Comparison of ENCODE assay signal across 25 cellular contexts in the genomic region with DNA sequence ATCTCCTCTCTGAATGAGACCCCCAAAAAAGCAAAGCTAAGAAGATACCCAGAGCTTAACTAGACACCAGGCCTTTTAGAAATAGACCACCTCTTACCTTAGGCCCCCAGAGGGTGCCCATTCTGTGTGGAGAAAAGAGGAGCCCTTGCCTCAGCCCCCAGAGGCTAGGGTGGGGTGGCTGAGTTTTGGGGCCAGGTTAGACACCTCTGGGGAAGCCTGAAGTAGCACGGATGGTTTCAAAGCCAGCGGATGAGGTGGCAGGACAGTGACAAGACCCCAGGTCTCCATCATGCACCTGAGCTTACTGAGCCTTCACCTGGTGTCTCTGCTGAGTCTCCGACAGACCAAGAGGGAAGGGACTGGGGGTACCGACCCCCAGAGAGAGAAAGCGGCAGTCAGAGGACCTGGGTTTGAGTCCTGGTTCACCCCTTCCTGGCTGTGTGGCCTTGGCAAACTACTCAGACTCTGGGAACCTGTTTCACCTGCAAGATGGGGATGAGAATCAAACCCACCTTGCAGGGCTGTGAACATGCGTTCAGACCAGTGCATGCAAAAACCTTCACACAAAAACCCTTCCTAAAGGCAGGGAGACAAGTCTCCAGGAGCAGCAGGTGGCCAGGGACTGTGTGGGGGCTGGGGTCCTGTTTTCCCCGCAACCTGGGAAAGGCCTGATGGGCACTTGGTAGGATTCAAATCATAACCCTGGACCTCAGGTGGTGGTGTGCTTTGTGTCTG. TPM values are rescaled to one million over a fixed set of nuclear protein-coding genes. Genes with fewer than 3 reads are reported as not detected.
DNase-seq lines count a peak whose midpoint lies in the region; ATAC-seq, FAIRE-seq and TF ChIP-seq lines count a peak whose summit lies in the region.
"Had no signal": no experiment of that assay in that cellular context is flagged by ENCODE, and none has a peak within 500 bp of the region (broad histone marks: within the 10 kb centered on the region; RNA-seq: fewer than 3 reads in every experiment).

No MANE protein-coding gene starts in this region.

- no peaks in the 10 kb centered on the region for H3K36me3 ChIP-seq in right lobe of liver
- no peaks in the 10 kb centered on the region for H3K36me3 ChIP-seq in HepG2 (replicated peaks in 1 of 2; ENCODE audit: control insufficient read depth in 1 of 2, insufficient read depth in 2 of 2, low read length in 2 of 2)
- H3K36me3 ChIP-seq in pancreas: peaks cover 0 to 4% (median 0%) of the 10 kb centered on the region in 3 donors
- H3K36me3 ChIP-seq in neural progenitor cell: no peaks in the 10 kb centered on the region
- H3K36me3 ChIP-seq: SJSA1, transverse colon had no signal

- TF ChIP-seq RAD21 in HepG2 (CRISPR knock-in tag; IDR thresholded peaks at IDR 0.05): no peak

- intact Hi-C loops in right lobe of liver (cut with DNase I) (no loop called here), HepG2 (cut with micrococcal nuclease; ENCODE audit: unreplicated experiment) (loop anchor here (2.0 kb wide), 1 partner anchor 18 kb away; no protein-coding TSS in a partner anchor), pancreas (cut with DNase I) (loop anchor here in 1 of 3 donors (5.0 kb wide), 1 partner anchor 242 kb away; no protein-coding TSS in a partner anchor)

- H3K4me3 ChIP-seq in right lobe of liver (no peak overlapping the region), HepG2 (replicated peaks in 1 of 3; ENCODE audit: insufficient read depth in 1 of 3, low read depth in 2 of 3, low read length in 3 of 3) (no peak overlapping the region), pancreas (no peak overlapping the region), neural progenitor cell (no peak overlapping the region)
- H3K4me3 ChIP-seq: GM23248, heart left ventricle, SJSA1, transverse colon had no signal

- H3K4me3 Mint-ChIP-seq in glutamatergic neuron (ENCODE audit: unreplicated experiment) (no peak overlapping the region), neural progenitor cell (no peak overlapping the region)
- H3K4me3 Mint-ChIP-seq in T-helper 2 cell treated with Interferon-gamma antibody and Interleukin-4, amounts not matched to agents 5 μg/mL and 100 μg/mL, for 36 hours: no peak overlapping the region
- H3K4me3 Mint-ChIP-seq: CD8-positive, alpha-beta T cell; immature natural killer cell; naive thymus-derived CD8-positive, alpha-beta T cell had no signal

- FAIRE-seq in HepG2 (lab: Jason Lieb, UNC): no peak
- FAIRE-seq in pancreas (lab: Jason Lieb, UNC): no peak

- H3K4me2 ChIP-seq in HepG2 (ENCODE audit: low read depth, low read length) (no peak overlapping the region), neural progenitor cell (no peak overlapping the region)

- H2AFZ ChIP-seq in HepG2 (ENCODE audit: low read length): no peak overlapping the region
- no peak overlapping the region for H2AFZ ChIP-seq in neural progenitor cell (replicated peaks)
- H2AFZ ChIP-seq: GM23248 had no signal

- no peak for TF ChIP-seq CTCF in right lobe of liver (IDR thresholded peaks at IDR 0.05)
- TF ChIP-seq CTCF in HepG2 (CRISPR knock-in tag; IDR thresholded peaks at IDR 0.05): no peak
- TF ChIP-seq CTCF in glutamatergic neuron (IDR thresholded peaks at IDR 0.05; ENCODE audit: partially characterized antibody, unreplicated experiment): no peak
- no peak for TF ChIP-seq CTCF in pancreas (IDR thresholded peaks at IDR 0.05)
- no peak for TF ChIP-seq CTCF in neural progenitor cell (IDR thresholded peaks at IDR 0.05)

- H3K9me3 ChIP-seq in right lobe of liver (no peaks in the 10 kb centered on the region), HepG2 (ENCODE audit: low read length) (no peaks in the 10 kb centered on the region), pancreas (no peaks in the 10 kb centered on the region), neural progenitor cell (ENCODE audit: low read depth) (no peaks in the 10 kb centered on the region)
- H3K9me3 ChIP-seq: heart left ventricle, SJSA1, transverse colon had no signal

- in situ Hi-C loops in HepG2 (cut with HindIII; ENCODE audit: extremely low pct_ligation_motif_present, low pct_unique_long_range_greater_than_20kb): no loop called here

- H3K9me3 Mint-ChIP-seq in glutamatergic neuron (ENCODE audit: unreplicated experiment) (peaks cover 5% of the 10 kb centered on the region), neural progenitor cell (no peaks in the 10 kb centered on the region)
- no peaks in the 10 kb centered on the region for H3K9me3 Mint-ChIP-seq in T-helper 2 cell treated with Interferon-gamma antibody and Interleukin-4, amounts not matched to agents 5 μg/mL and 100 μg/mL, for 36 hours
- H3K9me3 Mint-ChIP-seq: CD8-positive, alpha-beta T cell; immature natural killer cell; naive thymus-derived CD8-positive, alpha-beta T cell had no signal

- no peaks in the 10 kb centered on the region for H3K27me3 ChIP-seq in right lobe of liver
- peaks cover 2 to 31% of the 10 kb centered on the region in 2 experiments; a peak in 3 of 5 replicates for H3K27me3 ChIP-seq in HepG2 (ENCODE audit: control insufficient read depth in 1 of 2, insufficient read depth in 2 of 2, low read length in 2 of 2)
- no peaks in the 10 kb centered on the region for H3K27me3 ChIP-seq in pancreas
- no peaks in the 10 kb centered on the region for H3K27me3 ChIP-seq in neural progenitor cell
- H3K27me3 ChIP-seq: SJSA1, transverse colon had no signal

- CTCF ChIA-PET in HepG2 (lab: Yijun Ruan, JAX; ENCODE audit: low intra/inter-chr PET ratio, low total read pairs): interaction anchor here (1.1 to 3.5 kb wide), 4 partner anchors 19 to 555 kb away, joined by 3 to 40 read pairs (median 10); no protein-coding TSS in a partner anchor

- H3K4me1 Mint-ChIP-seq in glutamatergic neuron (ENCODE audit: low read depth, unreplicated experiment) (no peaks in the 10 kb centered on the region), neural progenitor cell (peaks cover 4% of the 10 kb centered on the region)
- no peaks in the 10 kb centered on the region for H3K4me1 Mint-ChIP-seq in T-helper 2 cell treated with Interferon-gamma antibody and Interleukin-4, amounts not matched to agents 5 μg/mL and 100 μg/mL, for 36 hours (ENCODE audit: low read depth)

- WGBS in right lobe of liver (ENCODE audit: insufficient coverage, low coverage, low lambda C conversion rate, missing lambda C conversion rate): 80% methylated on average over 5 of the region's 7 CpGs
- 44% methylated on average over 5 of the region's 7 CpGs for WGBS in HepG2 (ENCODE audit: low lambda C conversion rate)
- 73 to 91% methylated on average over 7 of the region's 7 CpGs for WGBS in pancreas, 2 donors

- no peaks in the 10 kb centered on the region; the same call in 1 of the 2 replicates for H4K20me1 ChIP-seq in HepG2 (ENCODE audit: insufficient read depth, low read length)
- no peaks in the 10 kb centered on the region for H4K20me1 ChIP-seq in neural progenitor cell (ENCODE audit: low read depth)

- ATAC-seq in right lobe of liver (no peak), HepG2 (no peak), pancreas (no peak), GM18498 (IDR thresholded peaks at IDR 0.05; ENCODE audit: unreplicated experiment) (no peak)
- ATAC-seq: CD8-positive, alpha-beta T cell; naive thymus-derived CD8-positive, alpha-beta T cell; PC-3 had no signal

- H3K27ac ChIP-seq in right lobe of liver (no peak overlapping the region), HepG2 (ENCODE audit: extremely low read length, insufficient read depth, low read length) (no peak overlapping the region), pancreas (no peak overlapping the region), neural progenitor cell (no peak overlapping the region)
- H3K27ac ChIP-seq: GM23248, SJSA1, transverse colon had no signal

- TF ChIP-seq EP300 in HepG2 (IDR thresholded peaks at IDR 0.05; ENCODE audit: low read depth in 2 of 2, low read length in 2 of 2): no peak
- no peak for TF ChIP-seq EP300 in HepG2 (CRISPR knock-in tag; IDR thresholded peaks at IDR 0.05; ENCODE audit: borderline replicate concordance)

- DNase-seq in right lobe of liver: peak in 2 of 3 donors; percentile 38 to 39
- DNase-seq in HepG2 (ENCODE audit: low spot score): no peak
- DNase-seq in glutamatergic neuron: peak; percentile 4
- DNase-seq in pancreas: peak; percentile 5 to 49 (median 22)
- DNase-seq in T-helper 2 cell treated with Interferon-gamma antibody and Interleukin-4, amounts not matched to agents 5 μg/mL and 100 μg/mL, for 36 hours (ENCODE audit: low spot score): no peak
- no peak for DNase-seq in neural progenitor cell (ENCODE audit: low spot score)
- DNase-seq: activated CD4-positive, alpha-beta T cell treated with anti-CD3 and anti-CD28 coated beads for 4 hours; DMS79 treated with DMSO at 0.1 percent for 48 hours; effector memory CD4-positive, alpha-beta T cell; GM23248; immature natural killer cell; NCI-H1417; NCI-H2171; NCI-H69; PC-3; stimulated activated naive CD4-positive, alpha-beta T cell; transverse colon had no signal

- H3F3A ChIP-seq in neural progenitor cell (ENCODE audit: low read depth): no peaks in the 10 kb centered on the region

- H3K27ac Mint-ChIP-seq in glutamatergic neuron (ENCODE audit: unreplicated experiment) (no peak overlapping the region), neural progenitor cell (no peak overlapping the region)
- no peak overlapping the region for H3K27ac Mint-ChIP-seq in T-helper 2 cell treated with Interferon-gamma antibody and Interleukin-4, amounts not matched to agents 5 μg/mL and 100 μg/mL, for 36 hours
- H3K27ac Mint-ChIP-seq: CD8-positive, alpha-beta T cell; immature natural killer cell had no signal

- H3K4me1 ChIP-seq in right lobe of liver: no peaks in the 10 kb centered on the region
- peaks cover 23% of the 10 kb centered on the region for H3K4me1 ChIP-seq in HepG2 (ENCODE audit: insufficient read depth, low read length)
- no peaks in the 10 kb centered on the region for H3K4me1 ChIP-seq in pancreas
- no peaks in the 10 kb centered on the region for H3K4me1 ChIP-seq in neural progenitor cell
- H3K4me1 ChIP-seq: SJSA1 had no signal

- BruUV-seq in HepG2 (replicated peaks; lab: Mats Ljungman, UMichigan): no TSS peak

- H3K79me2 ChIP-seq in HepG2 (ENCODE audit: insufficient read depth, low read length) (no peaks in the 10 kb centered on the region), neural progenitor cell (ENCODE audit: low read depth) (no peaks in the 10 kb centered on the region)

- H3K9ac ChIP-seq in HepG2 (ENCODE audit: insufficient read depth, low read depth, low read length) (no peak overlapping the region), neural progenitor cell (no peak overlapping the region)
- H3K9ac ChIP-seq: GM23248 had no signal

- H3K27me3 Mint-ChIP-seq in glutamatergic neuron (ENCODE audit: unreplicated experiment): peaks cover 7% of the 10 kb centered on the region
- H3K27me3 Mint-ChIP-seq in T-helper 2 cell treated with Interferon-gamma antibody and Interleukin-4, amounts not matched to agents 5 μg/mL and 100 μg/mL, for 36 hours (ENCODE audit: low read depth): no peaks in the 10 kb centered on the region
- H3K27me3 Mint-ChIP-seq in neural progenitor cell (ENCODE audit: insufficient read depth, low read depth): peaks cover 14% of the 10 kb centered on the region

- no peaks in the 10 kb centered on the region for H3K36me3 Mint-ChIP-seq in glutamatergic neuron (ENCODE audit: unreplicated experiment)
- no peaks in the 10 kb centered on the region for H3K36me3 Mint-ChIP-seq in T-helper 2 cell treated with Interferon-gamma antibody and Interleukin-4, amounts not matched to agents 5 μg/mL and 100 μg/mL, for 36 hours (ENCODE audit: low read depth)
- no peaks in the 10 kb centered on the region for H3K36me3 Mint-ChIP-seq in neural progenitor cell
- H3K36me3 Mint-ChIP-seq: CD8-positive, alpha-beta T cell; immature natural killer cell; naive thymus-derived CD8-positive, alpha-beta T cell had no signal

- POLR2A ChIA-PET in HepG2 (lab: Yijun Ruan, JAX): no interaction called here

- TF ChIP-seq POLR2A in right lobe of liver (IDR thresholded peaks at IDR 0.05) (no peak), HepG2 (IDR thresholded peaks at IDR 0.05; ENCODE audit: insufficient read depth in 1 of 2, low read depth in 2 of 2, low read length in 2 of 2) (no peak)

RNA-seq across cellular contexts. Expression of a gene that starts 7.7 kb away (rescaled TPM):
- total RNA-seq in right lobe of liver (not detected), HepG2 (2016; rRNA removed; fragmentation: Illumina TruSeq; extraction: Trizol) (not detected in 2 replicates), glutamatergic neuron (ENCODE audit: unreplicated experiment) (not detected), pancreas (under 1 TPM in 3 of 6 donors, not detected in 3; 0.38 to 0.55 (median 0.50) TPM), neural progenitor cell (ENCODE audit: low replicate concordance) (not detected in 2 replicates)
- total RNA-seq in HepG2 (2016; cell fraction: cytosol; rRNA removed; fragmentation: Illumina TruSeq; extraction: Trizol; ENCODE audit: low read depth): not detected in 2 replicates
- total RNA-seq in HepG2 (2016; cell fraction: insoluble cytoplasmic fraction; rRNA removed; fragmentation: Illumina TruSeq; extraction: Trizol): not detected in 2 replicates
- total RNA-seq in HepG2 (2016; cell fraction: membrane; rRNA removed; fragmentation: Illumina TruSeq; extraction: Trizol): not detected in 2 replicates
- total RNA-seq in HepG2 (2016; cell fraction: nucleus; rRNA removed; fragmentation: Illumina TruSeq; extraction: Trizol): not detected in 2 replicates
- polyA plus RNA-seq in HepG2 (2011; rRNA removed) (not detected in 2 replicates), pancreas (not detected)
- polyA plus RNA-seq in HepG2 (2011; cell fraction: cytosol; rRNA removed): not detected in 2 replicates
- polyA plus RNA-seq in HepG2 (2011; cell fraction: nucleus; rRNA removed): not detected in 2 replicates
- polyA plus RNA-seq in HepG2 (2012): not detected in 2 replicates
- not detected in 2 replicates for polyA plus RNA-seq in HepG2 (2016; cell fraction: cytosol; fragmentation: Illumina TruSeq; extraction: Trizol; ENCODE audit: low read depth)
- not detected in 2 replicates for polyA plus RNA-seq in HepG2 (2016; cell fraction: insoluble cytoplasmic fraction; fragmentation: Illumina TruSeq; extraction: Trizol; ENCODE audit: low read depth)
- polyA plus RNA-seq in HepG2 (2016; cell fraction: membrane; fragmentation: Illumina TruSeq; extraction: Trizol; ENCODE audit: low read depth): not detected in 2 replicates
- not detected in 2 replicates for polyA plus RNA-seq in HepG2 (2016; cell fraction: nucleus; fragmentation: Illumina TruSeq; extraction: Trizol; ENCODE audit: insufficient read depth, low read depth)
- not detected in 2 replicates for polyA minus RNA-seq in HepG2 (2011; rRNA and poly(A)+ RNA removed; ENCODE audit: low replicate concordance)
- polyA minus RNA-seq in HepG2 (2011; cell fraction: cytosol; rRNA and poly(A)+ RNA removed): not detected in 2 replicates
- not detected in 2 replicates for polyA minus RNA-seq in HepG2 (2011; cell fraction: nucleus; rRNA and poly(A)+ RNA removed)
- total RNA-seq: CD8-positive, alpha-beta T cell; fibroblast of lung; GM23248; heart left ventricle; lung microvascular endothelial cell; naive thymus-derived CD8-positive, alpha-beta T cell; PC-3; SJSA1; T-helper 2 cell treated with Interferon-gamma antibody and Interleukin-4, amounts not matched to agents 100 ng/mL and 5 ng/mL, for 36 hours; transverse colon had no signal
- polyA plus RNA-seq: fibroblast of lung; GM23248; heart left ventricle; immature natural killer cell; naive thymus-derived CD8-positive, alpha-beta T cell had no signal

RNA-seq across cellular contexts. Expression of a gene that starts 36.3 kb away (rescaled TPM):
- total RNA-seq in right lobe of liver: 1 to 10 TPM in 2 of 6 experiments, under 1 TPM in 4; 0.40 to 1.7 (median 0.91) TPM
- 0.22 TPM in 1 of 2 replicates, not detected in the other for total RNA-seq in HepG2 (2016; rRNA removed; fragmentation: Illumina TruSeq; extraction: Trizol)
- total RNA-seq in HepG2 (2016; cell fraction: cytosol; rRNA removed; fragmentation: Illumina TruSeq; extraction: Trizol; ENCODE audit: low read depth): 0.09 and 0.30 TPM in 2 replicates
- 0.04 TPM in 1 of 2 replicates, not detected in the other for total RNA-seq in HepG2 (2016; cell fraction: insoluble cytoplasmic fraction; rRNA removed; fragmentation: Illumina TruSeq; extraction: Trizol)
- 0.06 and 0.38 TPM in 2 replicates for total RNA-seq in HepG2 (2016; cell fraction: membrane; rRNA removed; fragmentation: Illumina TruSeq; extraction: Trizol)
- 0.06 TPM in 1 of 2 replicates, not detected in the other for total RNA-seq in HepG2 (2016; cell fraction: nucleus; rRNA removed; fragmentation: Illumina TruSeq; extraction: Trizol)
- 0.09 and 0.77 TPM in 2 replicates for polyA plus RNA-seq in HepG2 (2011; rRNA removed)
- 0.21 and 0.25 TPM in 2 replicates for polyA plus RNA-seq in HepG2 (2011; cell fraction: cytosol; rRNA removed)
- polyA plus RNA-seq in HepG2 (2011; cell fraction: nucleus; rRNA removed): 0.31 and 0.33 TPM in 2 replicates
- 0.05 and 0.23 TPM in 2 replicates for polyA plus RNA-seq in HepG2 (2012)
- 0.08 and 0.34 TPM in 2 replicates for polyA plus RNA-seq in HepG2 (2016; cell fraction: cytosol; fragmentation: Illumina TruSeq; extraction: Trizol; ENCODE audit: low read depth)
- polyA plus RNA-seq in HepG2 (2016; cell fraction: insoluble cytoplasmic fraction; fragmentation: Illumina TruSeq; extraction: Trizol; ENCODE audit: low read depth): not detected in 2 replicates
- 0.33 TPM in 1 of 2 replicates, not detected in the other for polyA plus RNA-seq in HepG2 (2016; cell fraction: membrane; fragmentation: Illumina TruSeq; extraction: Trizol; ENCODE audit: low read depth)
- polyA plus RNA-seq in HepG2 (2016; cell fraction: nucleus; fragmentation: Illumina TruSeq; extraction: Trizol; ENCODE audit: insufficient read depth, low read depth): 0.22 and 0.36 TPM in 2 replicates
- 0.08 TPM in 1 of 2 replicates, not detected in the other for polyA minus RNA-seq in HepG2 (2011; rRNA and poly(A)+ RNA removed; ENCODE audit: low replicate concordance)
- 0.40 TPM in 1 of 2 replicates, not detected in the other for polyA minus RNA-seq in HepG2 (2011; cell fraction: cytosol; rRNA and poly(A)+ RNA removed)
- polyA minus RNA-seq in HepG2 (2011; cell fraction: nucleus; rRNA and poly(A)+ RNA removed): 0.13 TPM in 1 of 2 replicates, not detected in the other
- 109 TPM for total RNA-seq in glutamatergic neuron (ENCODE audit: unreplicated experiment)
- total RNA-seq in pancreas: 10 to 100 TPM in 4 of 6 donors, 1 to 10 TPM in 2; 4.9 to 25.1 (median 11.5) TPM
- polyA plus RNA-seq in pancreas: 10 to 100 TPM in 1 of 2 donors, 1 to 10 TPM in 1; 4.3 to 12.1 TPM
- 0.31 and 0.34 TPM in 2 replicates for total RNA-seq in neural progenitor cell (ENCODE audit: low replicate concordance)
- total RNA-seq: fibroblast of lung, GM23248, SJSA1 had no signal
- polyA plus RNA-seq: fibroblast of lung; immature natural killer cell; naive thymus-derived CD8-positive, alpha-beta T cell had no signal

Comparison
In these comparisons a context has a peak if more than half of its experiments do, and no peak if none do; other contexts are left out.
1. DNase-seq: peak in right lobe of liver (2 of 3), glutamatergic neuron (single experiment) and pancreas (6 of 6); none in HepG2 (single experiment), T-helper 2 cell treated with Interferon-gamma antibody and Interleukin-4, amounts not matched to agents 5 μg/mL and 100 μg/mL, for 36 hours (single experiment) and neural progenitor cell (single experiment).